Comparison of ENCODE assay signal across 31 cellular contexts in genomic region chr3:1093216-1093615, GRCh38. TPM values are rescaled to one million over a fixed set of nuclear protein-coding genes. Genes with fewer than 3 reads are reported as not detected.
A peak's percentile ranks its signal among the peaks of the same experiment; 100 is the strongest.
DNase-seq lines count a peak whose midpoint lies in the region; ATAC-seq and TF ChIP-seq lines count a peak whose summit lies in the region.
"Had no signal": no experiment of that assay in that cellular context is flagged by ENCODE, and none has a peak within 500 bp of the region (broad histone marks: within the 10 kb centered on the region; RNA-seq: fewer than 3 reads in every experiment).

No MANE protein-coding gene starts in this region.

- DNase-seq in G401 (ENCODE audit: low spot score) = peak; percentile 79
- DNase-seq in brain microvascular endothelial cell = no peak
- no peak for DNase-seq in GF-D8 (lab: John Stamatoyannopoulos, UW)
- DNase-seq in breast epithelium (ENCODE audit: low spot score in 2 of 2) = no peak
- no peak for DNase-seq in NCI-H345 treated with DMSO at 0.1 percent for 48 hours (lab: John Stamatoyannopoulos, UW; ENCODE audit: unreplicated experiment)
- DNase-seq: activated CD4-positive, alpha-beta T cell treated with anti-CD3 and anti-CD28 coated beads, Interleukin-2, amount 10 ng/mL, durations not matched to agents 24 days and 14 days; activated effector memory CD4-positive, alpha-beta T cell treated with Interleukin-2 at 50 U/mL for 16 hours; AML-193; CD4-positive, alpha-beta T cell; H9; kidney; naive thymus-derived CD8-positive, alpha-beta T cell; NCI-H1417 treated with DMSO at 0.1 percent for 48 hours; NCI-H2081 treated with DMSO at 0.1 percent for 48 hours; NCI-H510A; pancreas; small intestine; stimulated activated CD4-positive, alpha-beta T cell treated with anti-CD3 and anti-CD28 coated beads, Interleukin-2, amount 100 ng/mL, for 24 hours; stimulated activated CD8-positive, alpha-beta memory T cell treated with anti-CD3 and anti-CD28 coated beads, Interleukin-4, amount 100 ng/mL, for 48 hours had no signal

- H3K27ac ChIP-seq in brain microvascular endothelial cell = no peak overlapping the region
- no peak overlapping the region for H3K27ac ChIP-seq in iPS-20b (ENCODE audit: low read length)
- H3K27ac ChIP-seq in breast epithelium = no peak overlapping the region
- H3K27ac ChIP-seq: A549, esophagus muscularis mucosa, KMS-11, pancreas, right atrium auricular region had no signal

- TF ChIP-seq POLR2A in breast epithelium (IDR thresholded peaks at IDR 0.05) = no peak

- no peaks in the 10 kb centered on the region for H3K9me3 ChIP-seq in iPS-20b (ENCODE audit: insufficient read depth, low read depth, low read length)
- no peaks in the 10 kb centered on the region for H3K9me3 ChIP-seq in neuron (ENCODE audit: low read length)
- H3K9me3 ChIP-seq in breast epithelium = no peaks in the 10 kb centered on the region
- H3K9me3 ChIP-seq: A549, esophagus muscularis mucosa, pancreas, right atrium auricular region had no signal

- ATAC-seq in GM21381 (IDR thresholded peaks at IDR 0.05; ENCODE audit: unreplicated experiment) = no peak
- ATAC-seq: A549; activated naive CD4-positive, alpha-beta T cell treated with anti-CD3 and anti-CD28 coated beads, Interleukin-2, amount 50 U/mL, for 72 hours; naive thymus-derived CD8-positive, alpha-beta T cell; pancreas; WTC11 had no signal

- TF ChIP-seq CTCF in brain microvascular endothelial cell (IDR thresholded peaks at IDR 0.05; ENCODE audit: low read depth, low read length, missing control alignments) (no peak), breast epithelium (IDR thresholded peaks at IDR 0.05) (no peak)

- intact Hi-C loops in breast epithelium (cut with DNase I; ENCODE audit: low total_unique reads) = no loop called here

- peak overlapping the region; percentile 86 for H2AFZ ChIP-seq in neuron (ENCODE audit: low read depth, low read length)

- H3K4me3 ChIP-seq in brain microvascular endothelial cell (ENCODE audit: low read depth, low read length) (peak overlapping the region; percentile 12), iPS-20b (ENCODE audit: low read length) (peak overlapping the region; percentile 2; the same call in 1 of the 2 replicates), neuron (ENCODE audit: low read length) (peak overlapping the region; percentile 33), breast epithelium (no peak overlapping the region)
- H3K4me3 ChIP-seq: A549, esophagus muscularis mucosa, pancreas, right atrium auricular region had no signal

- H3K4me1 ChIP-seq in iPS-20b (ENCODE audit: insufficient read depth, low read length) = peaks cover 15% of the 10 kb centered on the region
- H3K4me1 ChIP-seq in neuron (ENCODE audit: insufficient read depth, low read length) = peaks cover 12% of the 10 kb centered on the region
- H3K4me1 ChIP-seq in breast epithelium = no peaks in the 10 kb centered on the region
- H3K4me1 ChIP-seq: A549, esophagus muscularis mucosa, pancreas, right atrium auricular region had no signal

- no peaks in the 10 kb centered on the region for H3K36me3 ChIP-seq in brain microvascular endothelial cell (replicated peaks)
- H3K36me3 ChIP-seq in iPS-20b (ENCODE audit: insufficient read depth, low read depth, low read length) = no peaks in the 10 kb centered on the region
- H3K36me3 ChIP-seq in neuron (ENCODE audit: insufficient read depth, low read length) = no peaks in the 10 kb centered on the region
- H3K36me3 ChIP-seq in breast epithelium = no peaks in the 10 kb centered on the region
- H3K36me3 ChIP-seq: esophagus muscularis mucosa, pancreas, right atrium auricular region had no signal

- in situ Hi-C loops in G401 (cut with HindIII; ENCODE audit: low sequenced_read_pairs) = no loop called here
- in situ Hi-C loops in brain microvascular endothelial cell (cut with HindIII; ENCODE audit: low pct_ligation_motif_present, low sequenced_read_pairs) = no loop called here

- no peak overlapping the region for H3K9ac ChIP-seq in iPS-20b (ENCODE audit: low read depth, low read length)
- H3K9ac ChIP-seq: KMS-11 had no signal

- H3K27me3 ChIP-seq in brain microvascular endothelial cell (replicated peaks) (no peaks in the 10 kb centered on the region), iPS-20b (ENCODE audit: insufficient read depth, low read length) (no peaks in the 10 kb centered on the region), neuron (ENCODE audit: insufficient read depth, low read length) (no peaks in the 10 kb centered on the region), breast epithelium (no peaks in the 10 kb centered on the region)
- H3K27me3 ChIP-seq: esophagus muscularis mucosa, right atrium auricular region had no signal

RNA-seq across cellular contexts. Expression of gene CNTN6, which starts 0.4 kb away (rescaled TPM):
- not detected in 2 replicates for total RNA-seq in G401 (2014; rRNA removed; shearing (Covaris generic))
- total RNA-seq in breast epithelium = under 1 TPM in 2 of 3 donors, not detected in 1; under 0.01 to 0.15 TPM
- total RNA-seq: activated CD4-positive, alpha-beta T cell treated with anti-CD3 and anti-CD28 coated beads, Interleukin-2, amount 10 ng/mL, durations not matched to agents 24 days and 14 days; activated CD8-positive, alpha-beta memory T cell treated with anti-CD3 and anti-CD28 coated beads for 36 hours; activated naive CD4-positive, alpha-beta T cell treated with anti-CD3 and anti-CD28 coated beads, Interleukin-2, amount 50 U/mL, for 72 hours; CD4-positive, alpha-beta T cell; H9; lower leg skin; naive thymus-derived CD8-positive, alpha-beta T cell; RPMI7951; WTC11 had no signal

Comparison
In these comparisons a context has a peak if more than half of its experiments do, and no peak if none do; other contexts are left out.
1. H3K4me3 ChIP-seq: peak in brain microvascular endothelial cell (single experiment), iPS-20b (single experiment) and neuron (single experiment); none in breast epithelium (0 of 3).